1 cellular context compared by ENCODE assay signal in the genomic region with DNA sequence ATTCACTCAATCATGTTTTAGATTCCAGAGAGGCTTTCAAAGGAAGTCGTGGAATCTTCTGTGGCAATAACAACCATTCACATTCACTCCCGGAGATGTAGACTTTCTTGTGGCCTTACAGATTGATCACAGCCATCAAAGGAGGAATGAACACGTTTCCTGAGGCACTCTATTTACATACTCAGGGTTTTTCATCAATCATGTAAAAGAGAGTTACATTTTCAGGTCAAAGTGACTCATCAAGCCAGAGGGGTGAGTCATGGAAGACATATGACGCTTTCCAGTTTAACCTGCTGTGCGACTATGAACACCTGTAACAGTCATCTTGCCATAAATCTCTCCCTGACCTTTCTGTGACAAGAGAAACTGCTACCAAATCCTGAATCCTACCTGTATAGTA.
TF ChIP-seq lines count a peak whose summit lies in the region.

No MANE protein-coding gene starts in this region.

TF ChIP-seq in HepG2, 621 proteins besides CTCF, POLR2A, EP300 and RAD21 (continued from another document and continues in another):
- peak; percentile 90 for TF ChIP-seq TEAD3 (CRISPR knock-in tag; optimal IDR thresholded peaks at IDR 0.05; ENCODE audit: borderline replicate concordance)
- TF ChIP-seq ZNF672 (CRISPR knock-in tag; IDR thresholded peaks at IDR 0.05): no peak
- 0 out of 2 replicates have a peak, but pooled peaks have one; percentile 24 for TF ChIP-seq HMG20B (CRISPR knock-in tag; conservative IDR thresholded peaks at IDR 0.05)
- TF ChIP-seq ZFYVE20 (CRISPR knock-in tag; IDR thresholded peaks at IDR 0.05; ENCODE audit: borderline replicate concordance, low read depth): no peak
- 0 out of 2 replicates have a peak, but pooled peaks have one; percentile 49 for TF ChIP-seq MBD4 (IDR thresholded peaks at IDR 0.05; ENCODE audit: borderline replicate concordance, low read length)
- TF ChIP-seq ZSCAN31 (CRISPR knock-in tag; IDR thresholded peaks at IDR 0.05; ENCODE audit: low read depth): no peak
- 0 out of 2 replicates have a peak, but pooled peaks have one; percentile 32 for TF ChIP-seq RERE (CRISPR knock-in tag; IDR thresholded peaks at IDR 0.05; ENCODE audit: low read depth)
- TF ChIP-seq, protein P1, sequence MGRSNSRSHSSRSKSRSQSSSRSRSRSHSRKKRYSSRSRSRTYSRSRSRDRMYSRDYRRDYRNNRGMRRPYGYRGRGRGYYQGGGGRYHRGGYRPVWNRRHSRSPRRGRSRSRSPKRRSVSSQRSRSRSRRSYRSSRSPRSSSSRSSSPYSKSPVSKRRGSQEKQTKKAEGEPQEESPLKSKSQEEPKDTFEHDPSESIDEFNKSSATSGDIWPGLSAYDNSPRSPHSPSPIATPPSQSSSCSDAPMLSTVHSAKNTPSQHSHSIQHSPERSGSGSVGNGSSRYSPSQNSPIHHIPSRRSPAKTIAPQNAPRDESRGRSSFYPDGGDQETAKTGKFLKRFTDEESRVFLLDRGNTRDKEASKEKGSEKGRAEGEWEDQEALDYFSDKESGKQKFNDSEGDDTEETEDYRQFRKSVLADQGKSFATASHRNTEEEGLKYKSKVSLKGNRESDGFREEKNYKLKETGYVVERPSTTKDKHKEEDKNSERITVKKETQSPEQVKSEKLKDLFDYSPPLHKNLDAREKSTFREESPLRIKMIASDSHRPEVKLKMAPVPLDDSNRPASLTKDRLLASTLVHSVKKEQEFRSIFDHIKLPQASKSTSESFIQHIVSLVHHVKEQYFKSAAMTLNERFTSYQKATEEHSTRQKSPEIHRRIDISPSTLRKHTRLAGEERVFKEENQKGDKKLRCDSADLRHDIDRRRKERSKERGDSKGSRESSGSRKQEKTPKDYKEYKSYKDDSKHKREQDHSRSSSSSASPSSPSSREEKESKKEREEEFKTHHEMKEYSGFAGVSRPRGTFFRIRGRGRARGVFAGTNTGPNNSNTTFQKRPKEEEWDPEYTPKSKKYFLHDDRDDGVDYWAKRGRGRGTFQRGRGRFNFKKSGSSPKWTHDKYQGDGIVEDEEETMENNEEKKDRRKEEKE (IDR thresholded peaks at IDR 0.05): no peak
- TF ChIP-seq ZNF501 (CRISPR knock-in tag; IDR thresholded peaks at IDR 0.05): no peak
- TF ChIP-seq CEBPB (IDR thresholded peaks at IDR 0.05; ENCODE audit: borderline replicate concordance, low read depth, low read length): no peak
- peak; percentile 61 for TF ChIP-seq GATAD2A (CRISPR knock-in tag; IDR thresholded peaks at IDR 0.05)
- TF ChIP-seq MIXL1 (CRISPR knock-in tag; IDR thresholded peaks at IDR 0.05): 0 out of 2 replicates have a peak, but pooled peaks have one; percentile 18
- TF ChIP-seq FOXO1 (CRISPR knock-in tag; IDR thresholded peaks at IDR 0.05): 0 out of 2 replicates have a peak, but pooled peaks have one; percentile 12
- TF ChIP-seq ZEB1 (IDR thresholded peaks at IDR 0.05; ENCODE audit: insufficient replicate concordance, low read depth): peak; percentile 40
- TF ChIP-seq HHEX (CRISPR knock-in tag; IDR thresholded peaks at IDR 0.05): no peak
- no peak for TF ChIP-seq ZNF326 (CRISPR knock-in tag; IDR thresholded peaks at IDR 0.05; ENCODE audit: borderline replicate concordance)
- TF ChIP-seq KDM3A (CRISPR knock-in tag; IDR thresholded peaks at IDR 0.05; ENCODE audit: low read depth): no peak
- no peak for TF ChIP-seq IRX3 (CRISPR knock-in tag; IDR thresholded peaks at IDR 0.05; ENCODE audit: borderline replicate concordance, low read depth)
- no peak for TF ChIP-seq ZNF337 (CRISPR knock-in tag; IDR thresholded peaks at IDR 0.05; ENCODE audit: borderline replicate concordance, low read depth)
- TF ChIP-seq SRSF9 (IDR thresholded peaks at IDR 0.05; ENCODE audit: borderline replicate concordance, insufficient read depth, low read depth, low read length, poor library complexity, severe bottlenecking): no peak
- TF ChIP-seq, protein P2, sequence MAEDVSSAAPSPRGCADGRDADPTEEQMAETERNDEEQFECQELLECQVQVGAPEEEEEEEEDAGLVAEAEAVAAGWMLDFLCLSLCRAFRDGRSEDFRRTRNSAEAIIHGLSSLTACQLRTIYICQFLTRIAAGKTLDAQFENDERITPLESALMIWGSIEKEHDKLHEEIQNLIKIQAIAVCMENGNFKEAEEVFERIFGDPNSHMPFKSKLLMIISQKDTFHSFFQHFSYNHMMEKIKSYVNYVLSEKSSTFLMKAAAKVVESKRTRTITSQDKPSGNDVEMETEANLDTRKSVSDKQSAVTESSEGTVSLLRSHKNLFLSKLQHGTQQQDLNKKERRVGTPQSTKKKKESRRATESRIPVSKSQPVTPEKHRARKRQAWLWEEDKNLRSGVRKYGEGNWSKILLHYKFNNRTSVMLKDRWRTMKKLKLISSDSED (CRISPR knock-in tag; IDR thresholded peaks at IDR 0.05): no peak
- no peak for TF ChIP-seq RFX3 (CRISPR knock-in tag; IDR thresholded peaks at IDR 0.05)
- TF ChIP-seq SRF (IDR thresholded peaks at IDR 0.05; ENCODE audit: low read depth, low read length): no peak
- peak; percentile 43; the same call in 1 of the 2 replicates for TF ChIP-seq IRF2 (CRISPR knock-in tag; IDR thresholded peaks at IDR 0.05)
- peak; percentile 49; the same call in 1 of the 2 replicates for TF ChIP-seq AHDC1 (CRISPR knock-in tag; IDR thresholded peaks at IDR 0.05; ENCODE audit: borderline replicate concordance)
- no peak for TF ChIP-seq SPEN (CRISPR knock-in tag; IDR thresholded peaks at IDR 0.05; ENCODE audit: low read depth)
- TF ChIP-seq SMARCC2 (IDR thresholded peaks at IDR 0.05): no peak
- peak; percentile 34; the same call in 1 of the 2 replicates for TF ChIP-seq TFAP4 (IDR thresholded peaks at IDR 0.05; ENCODE audit: borderline replicate concordance, low read depth)
- TF ChIP-seq IKZF1 (IDR thresholded peaks at IDR 0.05): no peak
- TF ChIP-seq KLF9 (CRISPR knock-in tag; IDR thresholded peaks at IDR 0.05; ENCODE audit: low read depth): no peak
- no peak for TF ChIP-seq ZBTB42 (CRISPR knock-in tag; IDR thresholded peaks at IDR 0.05)
- TF ChIP-seq ISL2 (CRISPR knock-in tag; IDR thresholded peaks at IDR 0.05): no peak
- TF ChIP-seq ZBTB44 (CRISPR knock-in tag; IDR thresholded peaks at IDR 0.05): no peak
- TF ChIP-seq CCDC6 (CRISPR knock-in tag; IDR thresholded peaks at IDR 0.05): no peak
- no peak for TF ChIP-seq ZNF138 (CRISPR knock-in tag; IDR thresholded peaks at IDR 0.05; ENCODE audit: low read depth)
- TF ChIP-seq, protein P3, sequence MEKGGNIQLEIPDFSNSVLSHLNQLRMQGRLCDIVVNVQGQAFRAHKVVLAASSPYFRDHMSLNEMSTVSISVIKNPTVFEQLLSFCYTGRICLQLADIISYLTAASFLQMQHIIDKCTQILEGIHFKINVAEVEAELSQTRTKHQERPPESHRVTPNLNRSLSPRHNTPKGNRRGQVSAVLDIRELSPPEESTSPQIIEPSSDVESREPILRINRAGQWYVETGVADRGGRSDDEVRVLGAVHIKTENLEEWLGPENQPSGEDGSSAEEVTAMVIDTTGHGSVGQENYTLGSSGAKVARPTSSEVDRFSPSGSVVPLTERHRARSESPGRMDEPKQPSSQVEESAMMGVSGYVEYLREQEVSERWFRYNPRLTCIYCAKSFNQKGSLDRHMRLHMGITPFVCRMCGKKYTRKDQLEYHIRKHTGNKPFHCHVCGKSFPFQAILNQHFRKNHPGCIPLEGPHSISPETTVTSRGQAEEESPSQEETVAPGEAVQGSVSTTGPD (CRISPR knock-in tag; IDR thresholded peaks at IDR 0.05): no peak
- no peak for TF ChIP-seq REXO4 (CRISPR knock-in tag; IDR thresholded peaks at IDR 0.05; ENCODE audit: borderline replicate concordance)
- TF ChIP-seq ZNF639 (CRISPR knock-in tag; conservative IDR thresholded peaks at IDR 0.05): no peak
- no peak for TF ChIP-seq SALL2 (CRISPR knock-in tag; IDR thresholded peaks at IDR 0.05)
